ENCODE assay signal across 16 cellular contexts in the genomic region with DNA sequence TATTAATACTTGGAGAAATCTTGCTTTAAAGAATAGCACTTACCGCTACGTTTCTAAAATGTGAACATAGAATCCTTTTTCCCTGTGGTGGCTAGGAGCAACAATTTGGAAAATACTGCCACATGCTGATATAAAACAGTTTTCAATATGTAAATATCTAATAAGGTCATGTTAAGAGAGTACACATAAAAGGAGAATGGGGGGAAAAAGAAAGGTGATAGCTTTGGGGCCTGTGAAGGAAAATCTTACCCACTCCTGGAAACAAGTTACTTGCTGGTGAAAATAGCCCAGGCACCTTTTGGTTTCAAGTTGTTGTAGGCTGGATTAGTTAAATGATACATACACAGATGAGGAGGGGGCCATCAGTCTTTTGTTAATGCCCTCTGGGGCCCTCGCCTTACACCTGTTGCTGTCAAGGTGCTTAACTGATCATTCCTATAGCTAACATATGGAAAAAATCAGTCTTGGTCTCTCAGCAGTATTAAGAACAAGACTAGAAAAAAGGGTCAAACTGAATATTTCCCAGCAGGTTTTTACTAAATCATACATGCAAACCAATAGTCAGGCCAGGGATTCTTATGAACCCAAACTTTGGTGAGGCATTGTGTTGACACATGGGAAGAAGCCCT. TPM values are rescaled to one million over a fixed set of nuclear protein-coding genes. Genes with fewer than 3 reads are reported as not detected.
DNase-seq lines count a peak whose midpoint lies in the region; ATAC-seq and TF ChIP-seq lines count a peak whose summit lies in the region.
"Had no signal": no experiment of that assay in that cellular context is flagged by ENCODE, and none has a peak within 500 bp of the region (broad histone marks: within the 10 kb centered on the region; RNA-seq: fewer than 3 reads in every experiment).

No MANE protein-coding gene starts in this region.

- intact Hi-C loops in PC-3 (cut with micrococcal nuclease) (loop anchor here (10.0 kb wide), 1 partner anchor 191 kb away; no protein-coding TSS in a partner anchor), left lung (cut with DNase I) (no loop called here)
- intact Hi-C loops in dendritic cell treated with granulocyte-macrophage colony-stimulating factor and Interleukin-4, amounts not matched to agents 40 ng/mL and 50 ng/mL, for 4 days (cut with micrococcal nuclease): loop anchor here (5.0 kb wide), 1 partner anchor 38 kb away; no protein-coding TSS in a partner anchor

- H2AFZ ChIP-seq in PC-3 (ENCODE audit: low read length): peak overlapping the region; percentile 65
- H2AFZ ChIP-seq: parathyroid adenoma had no signal

- POLR2A ChIA-PET in PC-3 (lab: Charles Lee; ENCODE audit: unreplicated experiment): no interaction called here

- no peaks in the 10 kb centered on the region for H3K36me3 ChIP-seq in PC-3 (ENCODE audit: low read depth, low read length)
- no peaks in the 10 kb centered on the region for H3K36me3 ChIP-seq in skeletal muscle tissue (ENCODE audit: control insufficient read depth in 3 of 3, insufficient read depth in 3 of 3, low read length in 3 of 3)
- no peaks in the 10 kb centered on the region for H3K36me3 ChIP-seq in left lung
- H3K36me3 ChIP-seq: upper lobe of left lung had no signal

- H4K20me1 ChIP-seq in PC-3 (ENCODE audit: low read length): no peaks in the 10 kb centered on the region

- peak; percentile 66 for DNase-seq in activated CD8-positive, alpha-beta memory T cell treated with anti-CD3 and anti-CD28 coated beads for 24 hours
- DNase-seq in activated CD8-positive, alpha-beta memory T cell treated with anti-CD3 and anti-CD28 coated beads, Interleukin-2, amount 50 U/mL, for 4 hours: no peak
- DNase-seq in PC-3: no peak
- no peak for DNase-seq in left lung
- no peak for DNase-seq in progenitor cell of endocrine pancreas (ENCODE audit: low spot score, unreplicated experiment)
- DNase-seq: cortex of kidney, DMS 273 treated with DMSO at 0.1 percent for 48 hours, NCI-H1092 treated with DMSO at 0.1 percent for 48 hours, NCI-H345, upper lobe of left lung had no signal

- peak overlapping the region; percentile 42 for H3K4me2 ChIP-seq in PC-3 (ENCODE audit: low read length)

- no peak overlapping the region for H3K4me3 ChIP-seq in PC-3 (ENCODE audit: low read length)
- H3K4me3 ChIP-seq in skeletal muscle tissue (ENCODE audit: low read length in 3 of 3): no peak overlapping the region
- no peak overlapping the region for H3K4me3 ChIP-seq in left lung
- H3K4me3 ChIP-seq: upper lobe of left lung had no signal

- no peaks in the 10 kb centered on the region for H3F3A ChIP-seq in PC-3 (ENCODE audit: low read length, unreplicated experiment)

- no peak for ATAC-seq in PC-3
- ATAC-seq in left lung: no peak
- no peak for ATAC-seq in HG03571 (IDR thresholded peaks at IDR 0.05; ENCODE audit: unreplicated experiment)
- ATAC-seq: Panc1 had no signal

- no peak overlapping the region for H3K4me3 Mint-ChIP-seq in dendritic cell treated with granulocyte-macrophage colony-stimulating factor and Interleukin-4, amounts not matched to agents 40 ng/mL and 50 ng/mL, for 4 days
- no peak overlapping the region for H3K4me3 Mint-ChIP-seq in progenitor cell of endocrine pancreas (ENCODE audit: low read depth)
- H3K4me3 Mint-ChIP-seq: memory B cell had no signal

- H3K27me3 ChIP-seq in PC-3 (ENCODE audit: low read length) (no peaks in the 10 kb centered on the region), skeletal muscle tissue (ENCODE audit: control insufficient read depth in 3 of 3, insufficient read depth in 3 of 3, low read length in 3 of 3) (no peaks in the 10 kb centered on the region), left lung (no peaks in the 10 kb centered on the region)
- H3K27me3 ChIP-seq: upper lobe of left lung had no signal

- no peak overlapping the region; the same call in 1 of the 2 replicates for H3K9ac ChIP-seq in PC-3 (ENCODE audit: low read length)
- no peak overlapping the region for H3K9ac ChIP-seq in skeletal muscle tissue (ENCODE audit: low read depth in 1 of 3, low read length in 3 of 3)
- H3K9ac ChIP-seq: parathyroid adenoma had no signal

- H3K4me1 ChIP-seq in PC-3 (ENCODE audit: insufficient read depth, low read length) (peaks cover 46% of the 10 kb centered on the region), skeletal muscle tissue (ENCODE audit: control insufficient read depth in 3 of 3, insufficient read depth in 3 of 3, low read length in 3 of 3) (peaks cover 0 to 8% (median 4%) of the 10 kb centered on the region in 3 donors), left lung (peaks cover 0 to 88% of the 10 kb centered on the region in 2 donors)
- H3K4me1 ChIP-seq: parathyroid adenoma, upper lobe of left lung had no signal

- H3K9me3 ChIP-seq in PC-3 (ENCODE audit: low read length): no peaks in the 10 kb centered on the region
- H3K9me3 ChIP-seq in skeletal muscle tissue (ENCODE audit: control insufficient read depth in 3 of 3, low read length in 3 of 3): no peaks in the 10 kb centered on the region
- no peaks in the 10 kb centered on the region for H3K9me3 ChIP-seq in left lung
- H3K9me3 ChIP-seq: upper lobe of left lung had no signal

- TF ChIP-seq CTCF in PC-3 (conservative IDR thresholded peaks at IDR 0.05; ENCODE audit: low read depth, low read length) (no peak), left lung (IDR thresholded peaks at IDR 0.05) (no peak), progenitor cell of endocrine pancreas (IDR thresholded peaks at IDR 0.05; ENCODE audit: unreplicated experiment) (no peak)

- H3K4me1 Mint-ChIP-seq in dendritic cell treated with granulocyte-macrophage colony-stimulating factor and Interleukin-4, amounts not matched to agents 40 ng/mL and 50 ng/mL, for 4 days (ENCODE audit: low read depth): peaks cover 70% of the 10 kb centered on the region
- no peaks in the 10 kb centered on the region for H3K4me1 Mint-ChIP-seq in progenitor cell of endocrine pancreas (ENCODE audit: low read depth)

- peak overlapping the region; percentile 90 for H3K27ac ChIP-seq in PC-3 (ENCODE audit: low read length)
- H3K27ac ChIP-seq in skeletal muscle tissue (ENCODE audit: low read depth, low read length): peak overlapping the region; percentile 36
- peak overlapping the region in 1 of 2 donors; percentile 16 for H3K27ac ChIP-seq in left lung
- H3K27ac ChIP-seq: parathyroid adenoma had no signal

- H3K79me2 ChIP-seq in PC-3 (ENCODE audit: low read length): no peaks in the 10 kb centered on the region
- H3K79me2 ChIP-seq: parathyroid adenoma had no signal

- no TSS peak for BruUV-seq in PC-3 (replicated peaks; lab: Mats Ljungman, UMichigan)

- peaks cover 18% of the 10 kb centered on the region for H3K36me3 Mint-ChIP-seq in dendritic cell treated with granulocyte-macrophage colony-stimulating factor and Interleukin-4, amounts not matched to agents 40 ng/mL and 50 ng/mL, for 4 days (ENCODE audit: low read depth)
- H3K36me3 Mint-ChIP-seq in progenitor cell of endocrine pancreas (ENCODE audit: insufficient read depth): no peaks in the 10 kb centered on the region
- H3K36me3 Mint-ChIP-seq: memory B cell had no signal

- no peaks in the 10 kb centered on the region for H3K27me3 Mint-ChIP-seq in dendritic cell treated with granulocyte-macrophage colony-stimulating factor and Interleukin-4, amounts not matched to agents 40 ng/mL and 50 ng/mL, for 4 days
- peaks cover 5% of the 10 kb centered on the region for H3K27me3 Mint-ChIP-seq in progenitor cell of endocrine pancreas

- no peaks in the 10 kb centered on the region for H3K9me3 Mint-ChIP-seq in dendritic cell treated with granulocyte-macrophage colony-stimulating factor and Interleukin-4, amounts not matched to agents 40 ng/mL and 50 ng/mL, for 4 days
- no peaks in the 10 kb centered on the region for H3K9me3 Mint-ChIP-seq in progenitor cell of endocrine pancreas (ENCODE audit: low read depth)
- H3K9me3 Mint-ChIP-seq: memory B cell had no signal

- H3K27ac Mint-ChIP-seq in dendritic cell treated with granulocyte-macrophage colony-stimulating factor and Interleukin-4, amounts not matched to agents 40 ng/mL and 50 ng/mL, for 4 days: peak overlapping the region; percentile 67
- H3K27ac Mint-ChIP-seq in progenitor cell of endocrine pancreas: no peak overlapping the region
- H3K27ac Mint-ChIP-seq: memory B cell had no signal

- no peaks in the 10 kb centered on the region for H3K9me2 ChIP-seq in PC-3 (replicated peaks; ENCODE audit: low read length)

- CTCF ChIA-PET in PC-3 (lab: Charles Lee): no interaction called here

RNA-seq across cellular contexts. Expression of a gene that starts 24.1 kb away (rescaled TPM):
- 0.81 and 1.1 TPM in 2 replicates for total RNA-seq in PC-3 (2014; rRNA removed)
- total RNA-seq in skeletal muscle tissue: 4.2 TPM
- 10 to 100 TPM; 24.4 to 93.7 TPM for total RNA-seq in left lung
- not detected in 2 replicates for total RNA-seq in progenitor cell of endocrine pancreas

Comparison
In these comparisons a context has a peak if more than half of its experiments do, and no peak if none do; other contexts are left out.
1. intact Hi-C loops: an anchor here in PC-3 (10.0 kb wide) and dendritic cell treated with granulocyte-macrophage colony-stimulating factor and Interleukin-4, amounts not matched to agents 40 ng/mL and 50 ng/mL, for 4 days (5.0 kb wide); none called in left lung.